2 cellular contexts compared by ENCODE assay signal in genomic region chr10:4770766-4771553, GRCh38.
TF ChIP-seq lines count a peak whose summit lies in the region.

No MANE protein-coding gene starts in this region.

TF ChIP-seq in endothelial cell of umbilical vein, 7 proteins besides CTCF, POLR2A, EP300 and RAD21:
- TF ChIP-seq MAX (IDR thresholded peaks at IDR 0.05; ENCODE audit: insufficient read depth, insufficient read length): no peak
- peak; percentile 75 for TF ChIP-seq POLR2AphosphoS5 (IDR thresholded peaks at IDR 0.05; ENCODE audit: insufficient read depth, low read depth, low read length)
- TF ChIP-seq GATA2 (IDR thresholded peaks at IDR 0.05; ENCODE audit: insufficient read depth, insufficient read length, low read depth, low read length): peak; percentile 81
- TF ChIP-seq FOS (IDR thresholded peaks at IDR 0.05; ENCODE audit: borderline replicate concordance, insufficient read depth, low read length): peak; percentile 99
- TF ChIP-seq EZH2 (IDR thresholded peaks at IDR 0.05; ENCODE audit: borderline replicate concordance, low read depth, low read length, severe bottlenecking): no peak
- TF ChIP-seq MYC (IDR thresholded peaks at IDR 0.05; ENCODE audit: low read depth, low read length): no peak
- peak; percentile 100 for TF ChIP-seq JUN (IDR thresholded peaks at IDR 0.05; ENCODE audit: borderline replicate concordance, insufficient read depth, insufficient read length, low read depth)

TF ChIP-seq in neural cell, 6 proteins besides CTCF, POLR2A, EP300 and RAD21:
- TF ChIP-seq TAF1 (IDR thresholded peaks at IDR 0.05; ENCODE audit: low read depth) (no peak), REST (IDR thresholded peaks at IDR 0.05; ENCODE audit: borderline replicate concordance) (no peak), MXI1 (conservative IDR thresholded peaks at IDR 0.05; ENCODE audit: poor library complexity, severe bottlenecking) (no peak), POLR2AphosphoS5 (IDR thresholded peaks at IDR 0.05) (no peak), EZH2 (IDR thresholded peaks at IDR 0.05; ENCODE audit: borderline replicate concordance, insufficient read depth, low read length, poor library complexity, severe bottlenecking) (no peak), SMC3 (conservative IDR thresholded peaks at IDR 0.05; ENCODE audit: poor library complexity) (peak; percentile 84)
